19 cellular contexts compared by ENCODE assay signal in the genomic region with DNA sequence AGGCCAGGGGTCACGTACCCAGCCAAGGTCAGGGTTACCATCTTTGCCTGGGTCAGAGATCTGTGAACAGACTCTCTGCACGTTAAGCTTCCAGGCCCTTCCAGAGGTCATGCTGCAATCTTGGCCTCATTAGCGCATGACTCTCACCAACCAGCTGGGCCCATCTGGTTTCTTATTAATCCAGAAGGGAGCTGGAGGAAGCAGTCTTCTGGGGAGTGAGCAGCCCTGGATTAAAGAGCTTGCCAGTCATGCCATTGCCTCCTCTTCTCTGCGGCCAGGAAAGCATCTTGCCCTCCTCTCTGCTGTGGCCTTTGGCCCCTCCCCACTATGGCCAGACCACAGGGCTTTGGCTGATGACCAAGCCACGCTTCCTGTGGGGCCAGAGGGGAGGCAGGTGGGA. TPM values are rescaled to one million over a fixed set of nuclear protein-coding genes. Genes with fewer than 3 reads are reported as not detected.
DNase-seq lines count a peak whose midpoint lies in the region; ATAC-seq and TF ChIP-seq lines count a peak whose summit lies in the region.
"Had no signal": no experiment of that assay in that cellular context is flagged by ENCODE, and none has a peak within 500 bp of the region (broad histone marks: within the 10 kb centered on the region; RNA-seq: fewer than 3 reads in every experiment).

No MANE protein-coding gene starts in this region.

- no peak for ATAC-seq in activated T-cell treated with anti-CD3 and anti-CD28 coated beads, Interleukin-2, amount 50 U/mL, for 72 hours (replicated peaks in 1 of 2)
- ATAC-seq: CD8-positive, alpha-beta T cell; Panc1 had no signal

- H3K4me3 ChIP-seq in MG63 = no peak overlapping the region
- H3K4me3 ChIP-seq in coronary artery = no peak overlapping the region
- H3K4me3 ChIP-seq: neural progenitor cell had no signal

- H3K4me1 Mint-ChIP-seq in activated T-cell treated with anti-CD3 and anti-CD28 coated beads, Interleukin-2, amount 50 U/mL, for 72 hours (ENCODE audit: low read depth) = no peaks in the 10 kb centered on the region
- H3K4me1 Mint-ChIP-seq in chondrocyte (ENCODE audit: low read depth) = no peaks in the 10 kb centered on the region
- H3K4me1 Mint-ChIP-seq: activated CD4-positive, alpha-beta memory T cell treated with anti-CD3 and anti-CD28 coated beads, Interleukin-2, amount 10 ng/mL, durations not matched to agents 7 days and 5 days had no signal

- H3K27me3 Mint-ChIP-seq in activated T-cell treated with anti-CD3 and anti-CD28 coated beads, Interleukin-2, amount 50 U/mL, for 72 hours (ENCODE audit: low read depth) = peaks cover 32% of the 10 kb centered on the region
- peaks cover 55% of the 10 kb centered on the region for H3K27me3 Mint-ChIP-seq in chondrocyte (ENCODE audit: low read depth)

- H3K27me3 ChIP-seq in MG63 = no peaks in the 10 kb centered on the region

- H3K36me3 ChIP-seq in MG63 = no peaks in the 10 kb centered on the region
- H3K36me3 ChIP-seq: neural progenitor cell had no signal

- in situ Hi-C loops in Caki2 (cut with HindIII; ENCODE audit: low pct_unique_long_range_greater_than_20kb, low sequenced_read_pairs) = no loop called here

- DNase-seq in Caki2 (ENCODE audit: low read depth) = peak; percentile 16
- peak; percentile 74 for DNase-seq in MG63
- DNase-seq in coronary artery (ENCODE audit: low spot score) = peak; percentile 41
- peak; percentile 79 for DNase-seq in kidney glomerular epithelial cell (lab: John Stamatoyannopoulos, UW)
- no peak for DNase-seq in COLO668 (lab: John Stamatoyannopoulos, UW; ENCODE audit: unreplicated experiment)
- DNase-seq in activated T-cell treated with anti-CD3 and anti-CD28 coated beads, Interleukin-2, amount 50 U/mL, for 72 hours = no peak
- DNase-seq in chondrocyte (ENCODE audit: low spot score) = no peak
- DNase-seq in activated CD4-positive, alpha-beta T cell treated with anti-CD3 and anti-CD28 coated beads for 48 hours = no peak
- DNase-seq: activated CD4-positive, alpha-beta memory T cell treated with anti-CD3 and anti-CD28 coated beads, Interleukin-2, amount 10 ng/mL, durations not matched to agents 7 days and 5 days; CD8-positive, alpha-beta T cell; cerebellar nuclear complex; foreskin melanocyte; mesendoderm; NCI-H187; NCI-H526; stimulated activated CD4-positive, alpha-beta T cell treated with anti-CD3 and anti-CD28 coated beads, Interleukin-4, amount 100 ng/mL, for 1 hour; SW 1271 had no signal

- no peaks in the 10 kb centered on the region for H3K9me3 ChIP-seq in MG63

- TF ChIP-seq CTCF in coronary artery (IDR thresholded peaks at IDR 0.05) = no peak
- no peak for TF ChIP-seq CTCF in chondrocyte (IDR thresholded peaks at IDR 0.05)

- no peak overlapping the region for H3K27ac ChIP-seq in coronary artery
- H3K27ac ChIP-seq: neural progenitor cell had no signal

- no peak overlapping the region for H3K4me3 Mint-ChIP-seq in activated T-cell treated with anti-CD3 and anti-CD28 coated beads, Interleukin-2, amount 50 U/mL, for 72 hours
- H3K4me3 Mint-ChIP-seq in chondrocyte (ENCODE audit: unreplicated experiment) = no peak overlapping the region
- H3K4me3 Mint-ChIP-seq: activated CD4-positive, alpha-beta memory T cell treated with anti-CD3 and anti-CD28 coated beads, Interleukin-2, amount 10 ng/mL, durations not matched to agents 7 days and 5 days; CD8-positive, alpha-beta T cell had no signal

- H3K9me3 Mint-ChIP-seq in activated T-cell treated with anti-CD3 and anti-CD28 coated beads, Interleukin-2, amount 50 U/mL, for 72 hours = peaks cover 0 to 1% of the 10 kb centered on the region in 2 donors
- H3K9me3 Mint-ChIP-seq in chondrocyte (ENCODE audit: low read depth) = no peaks in the 10 kb centered on the region
- H3K9me3 Mint-ChIP-seq: activated CD4-positive, alpha-beta memory T cell treated with anti-CD3 and anti-CD28 coated beads, Interleukin-2, amount 10 ng/mL, durations not matched to agents 7 days and 5 days; CD8-positive, alpha-beta T cell; neural progenitor cell had no signal

- H3K27ac Mint-ChIP-seq in activated T-cell treated with anti-CD3 and anti-CD28 coated beads, Interleukin-2, amount 50 U/mL, for 72 hours = no peak overlapping the region
- H3K27ac Mint-ChIP-seq in chondrocyte (ENCODE audit: unreplicated experiment) = no peak overlapping the region
- H3K27ac Mint-ChIP-seq: activated CD4-positive, alpha-beta memory T cell treated with anti-CD3 and anti-CD28 coated beads, Interleukin-2, amount 10 ng/mL, durations not matched to agents 7 days and 5 days; CD8-positive, alpha-beta T cell; neural progenitor cell had no signal

- no peaks in the 10 kb centered on the region for H3K36me3 Mint-ChIP-seq in activated T-cell treated with anti-CD3 and anti-CD28 coated beads, Interleukin-2, amount 50 U/mL, for 72 hours (ENCODE audit: insufficient read depth in 2 of 2)
- no peaks in the 10 kb centered on the region for H3K36me3 Mint-ChIP-seq in chondrocyte (ENCODE audit: low read depth)
- H3K36me3 Mint-ChIP-seq: CD8-positive, alpha-beta T cell; neural progenitor cell had no signal

RNA-seq across cellular contexts. Expression of gene CHST1, which starts 57.4 kb away (rescaled TPM):
- total RNA-seq in Caki2 (2014; rRNA removed; shearing (Covaris generic); ENCODE audit: low replicate concordance) = 1.5 TPM in 1 of 2 replicates, not detected in the other
- total RNA-seq in MG63 (2014; rRNA removed; shearing (Covaris generic); ENCODE audit: low replicate concordance) = not detected in 2 replicates
- total RNA-seq in activated T-cell treated with anti-CD3 and anti-CD28 coated beads, Interleukin-2, amount 50 U/mL, for 72 hours = under 1 TPM in 1 of 2 donors, not detected in 1; 0.10 TPM
- total RNA-seq in chondrocyte = 1.9 to 13.6 TPM (median 12.5 TPM) in 3 replicates
- total RNA-seq: activated CD4-positive, alpha-beta memory T cell treated with anti-CD3 and anti-CD28 coated beads, Interleukin-2, amount 10 ng/mL, durations not matched to agents 7 days and 5 days; CD8-positive, alpha-beta T cell had no signal

Comparison
In these comparisons a context has a peak if more than half of its experiments do, and no peak if none do; other contexts are left out.
1. DNase-seq: peak in Caki2 (single experiment), MG63 (single experiment), coronary artery (single experiment) and kidney glomerular epithelial cell (single experiment); none in COLO668 (single experiment), activated T-cell treated with anti-CD3 and anti-CD28 coated beads, Interleukin-2, amount 50 U/mL, for 72 hours (0 of 2), chondrocyte (single experiment) and activated CD4-positive, alpha-beta T cell treated with anti-CD3 and anti-CD28 coated beads for 48 hours (single experiment).